In genomic region chr11:115501895-115502589, GRCh38 we compare ENCODE assay signal across 8 cellular contexts. TPM values are rescaled to one million over a fixed set of nuclear protein-coding genes. Genes with fewer than 3 reads are reported as not detected.
A peak's percentile ranks its signal among the peaks of the same experiment; 100 is the strongest.
DNase-seq lines count a peak whose midpoint lies in the region; ATAC-seq and TF ChIP-seq lines count a peak whose summit lies in the region.

No MANE protein-coding gene starts in this region.

- H3K9me3 Mint-ChIP-seq in endothelial cell (ENCODE audit: unreplicated experiment), result no peaks in the 10 kb centered on the region

- H3K4me1 Mint-ChIP-seq in endothelial cell (ENCODE audit: unreplicated experiment), result peaks cover 10% of the 10 kb centered on the region

- peaks cover 6% of the 10 kb centered on the region for H3K27me3 Mint-ChIP-seq in endothelial cell (ENCODE audit: unreplicated experiment)

- TF ChIP-seq CTCF in endothelial cell (IDR thresholded peaks at IDR 0.05; ENCODE audit: unreplicated experiment), result no peak

- no peak overlapping the region for H3K4me3 Mint-ChIP-seq in endothelial cell (ENCODE audit: unreplicated experiment)

- ATAC-seq in GM21381 (IDR thresholded peaks at IDR 0.05; ENCODE audit: unreplicated experiment), result no peak

- H3K36me3 Mint-ChIP-seq in endothelial cell (ENCODE audit: low read depth, unreplicated experiment), result no peaks in the 10 kb centered on the region

- H3K27ac Mint-ChIP-seq in endothelial cell (ENCODE audit: unreplicated experiment), result no peak overlapping the region

- peak; percentile 68 for DNase-seq in NCI-H2171 treated with DMSO at 0.1 percent for 48 hours (lab: John Stamatoyannopoulos, UW)
- DNase-seq in NCI-H2171 (lab: John Stamatoyannopoulos, UW), result no peak
- DNase-seq in NCI-H128 (lab: John Stamatoyannopoulos, UW; ENCODE audit: unreplicated experiment), result peak; percentile 53
- DNase-seq in endothelial cell (ENCODE audit: low spot score), result peak; percentile 10
- DNase-seq in putamen (ENCODE audit: low spot score), result peak; percentile 55
- no peak for DNase-seq in HuH-7.5 (ENCODE audit: low spot score)
- no peak for DNase-seq in GDM1 (lab: John Stamatoyannopoulos, UW)

RNA-seq across cellular contexts. Expression of gene CADM1, which starts 2.2 kb away (rescaled TPM):
- 65.5 TPM for total RNA-seq in endothelial cell (ENCODE audit: unreplicated experiment)

Comparison
In these comparisons a context has a peak if more than half of its experiments do, and no peak if none do; other contexts are left out.
1. DNase-seq: peak in NCI-H2171 treated with DMSO at 0.1 percent for 48 hours (single experiment), NCI-H128 (single experiment), endothelial cell (single experiment) and putamen (single experiment); none in NCI-H2171 (single experiment), HuH-7.5 (single experiment) and GDM1 (single experiment).